In the genomic region with DNA sequence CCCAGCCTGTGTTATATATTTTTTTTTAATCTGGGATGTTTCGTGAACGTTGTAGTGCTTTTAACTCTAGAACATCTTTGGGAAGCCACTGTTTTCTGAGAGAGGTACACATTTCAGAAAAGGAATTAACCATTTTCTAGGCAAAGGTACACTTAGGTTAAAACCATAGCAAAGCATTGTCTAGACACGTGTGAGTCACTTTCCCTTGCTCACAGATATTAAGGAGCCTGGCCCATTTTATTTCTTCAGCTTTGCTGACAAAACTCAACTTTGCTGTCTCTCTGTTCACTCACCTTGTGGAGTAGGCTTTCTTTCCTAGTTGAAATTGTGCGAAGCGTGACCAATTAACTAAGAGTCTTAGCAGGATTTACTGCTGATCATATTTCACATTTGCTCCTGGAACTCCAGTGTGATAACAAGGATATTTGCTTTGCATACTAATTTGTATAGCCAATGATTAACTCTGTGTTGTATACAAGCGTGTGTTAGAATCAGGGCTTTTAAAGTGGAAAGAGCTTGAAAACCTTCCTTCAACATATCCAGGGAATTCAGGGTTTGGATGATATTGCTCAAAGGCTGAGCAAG, we compare ENCODE assay signal across 19 cellular contexts.
DNase-seq lines count a peak whose midpoint lies in the region; ATAC-seq and TF ChIP-seq lines count a peak whose summit lies in the region.
"Had no signal": no experiment of that assay in that cellular context is flagged by ENCODE, and none has a peak within 500 bp of the region (broad histone marks: within the 10 kb centered on the region; RNA-seq: fewer than 3 reads in every experiment).

No MANE protein-coding gene starts in this region.

- H3K27ac ChIP-seq in SJCRH30 = peak overlapping the region; percentile 52
- H3K27ac ChIP-seq: BLaER1 treated with 17β-estradiol and CSF1 and Interleukin-3, amounts not matched to agents 10 nM and 100 nM had no signal

- H3K4me3 ChIP-seq in SJCRH30 = no peak overlapping the region
- H3K4me3 ChIP-seq in epithelial cell of esophagus (ENCODE audit: low read length) = no peak overlapping the region
- H3K4me3 ChIP-seq: BLaER1 treated with 17β-estradiol and CSF1 and Interleukin-3, amounts not matched to agents 10 nM and 100 nM had no signal

- no peaks in the 10 kb centered on the region for H3K27me3 ChIP-seq in SJCRH30

- no peaks in the 10 kb centered on the region for H3K9me3 ChIP-seq in SJCRH30 (replicated peaks)

- no peak for ATAC-seq in HG02588 (IDR thresholded peaks at IDR 0.05; ENCODE audit: unreplicated experiment)
- ATAC-seq: PC-3 had no signal

- no peak for TF ChIP-seq CTCF in epithelial cell of esophagus (IDR thresholded peaks at IDR 0.05; ENCODE audit: insufficient read depth, low read depth, low read length, missing control alignments)

- DNase-seq in Daoy (ENCODE audit: low read depth) (peak; percentile 20), SJCRH30 (peak in 1 of 2 experiments; percentile 69), epithelial cell of esophagus (ENCODE audit: low read depth) (peak; percentile 30), left kidney (ENCODE audit: low read depth, low spot score) (peak; percentile 19), H4 (ENCODE audit: low spot score) (no peak), activated T-cell treated with anti-CD3 and anti-CD28 coated beads for 4 hours (no peak), NCI-H146 (lab: John Stamatoyannopoulos, UW) (no peak)
- DNase-seq: CD8-positive, alpha-beta memory T cell; DMS79 treated with DMSO at 0.1 percent for 48 hours; HCEC 1CT; NCI-H1105; NCI-H1694; NCI-H2107; NCI-H226; PC-3; RPMI8226; SIG-M5 had no signal

- H3K4me1 ChIP-seq in SJCRH30 = peaks cover 14% of the 10 kb centered on the region

- no peaks in the 10 kb centered on the region for H3K36me3 ChIP-seq in SJCRH30
- H3K36me3 ChIP-seq: BLaER1 treated with 17β-estradiol and CSF1 and Interleukin-3, amounts not matched to agents 10 nM and 100 nM had no signal

Comparison
In these comparisons a context has a peak if more than half of its experiments do, and no peak if none do; other contexts are left out.
1. DNase-seq: peak in Daoy (single experiment), epithelial cell of esophagus (single experiment) and left kidney (single experiment); none in H4 (single experiment), activated T-cell treated with anti-CD3 and anti-CD28 coated beads for 4 hours (single experiment) and NCI-H146 (single experiment).